ENCODE assay signal across 1 cellular context in the genomic region with DNA sequence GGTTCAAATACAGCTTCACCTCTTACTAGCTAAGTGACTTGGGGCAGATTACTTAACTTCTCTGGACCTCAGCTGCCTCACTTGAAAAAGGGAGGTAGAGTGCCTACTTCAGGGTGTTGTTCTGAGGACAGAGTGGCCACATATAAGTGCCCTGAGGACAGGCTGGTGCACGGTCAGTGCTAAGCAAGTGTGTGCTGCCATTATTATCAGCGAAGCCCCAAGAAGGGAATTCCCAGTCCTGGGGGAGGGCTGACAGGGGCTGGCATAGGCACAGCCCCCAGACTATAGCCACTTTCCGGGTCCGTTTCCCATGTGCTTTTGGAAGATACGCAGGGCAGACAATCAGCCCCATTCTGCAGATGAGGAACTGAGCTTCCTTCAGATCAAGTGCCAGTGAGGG.
TF ChIP-seq lines count a peak whose summit lies in the region.

No MANE protein-coding gene starts in this region.

TF ChIP-seq in GM12878, 131 proteins besides CTCF, POLR2A, EP300 and RAD21:
- no peak for TF ChIP-seq POLR2AphosphoS5 (IDR thresholded peaks at IDR 0.05; ENCODE audit: low read length)
- TF ChIP-seq, protein P1, sequence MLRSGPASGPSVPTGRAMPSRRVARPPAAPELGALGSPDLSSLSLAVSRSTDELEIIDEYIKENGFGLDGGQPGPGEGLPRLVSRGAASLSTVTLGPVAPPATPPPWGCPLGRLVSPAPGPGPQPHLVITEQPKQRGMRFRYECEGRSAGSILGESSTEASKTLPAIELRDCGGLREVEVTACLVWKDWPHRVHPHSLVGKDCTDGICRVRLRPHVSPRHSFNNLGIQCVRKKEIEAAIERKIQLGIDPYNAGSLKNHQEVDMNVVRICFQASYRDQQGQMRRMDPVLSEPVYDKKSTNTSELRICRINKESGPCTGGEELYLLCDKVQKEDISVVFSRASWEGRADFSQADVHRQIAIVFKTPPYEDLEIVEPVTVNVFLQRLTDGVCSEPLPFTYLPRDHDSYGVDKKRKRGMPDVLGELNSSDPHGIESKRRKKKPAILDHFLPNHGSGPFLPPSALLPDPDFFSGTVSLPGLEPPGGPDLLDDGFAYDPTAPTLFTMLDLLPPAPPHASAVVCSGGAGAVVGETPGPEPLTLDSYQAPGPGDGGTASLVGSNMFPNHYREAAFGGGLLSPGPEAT (IDR thresholded peaks at IDR 0.05; ENCODE audit: low read depth) = no peak
- no peak for TF ChIP-seq TARDBP (IDR thresholded peaks at IDR 0.05; ENCODE audit: borderline replicate concordance)
- TF ChIP-seq, protein P2, sequence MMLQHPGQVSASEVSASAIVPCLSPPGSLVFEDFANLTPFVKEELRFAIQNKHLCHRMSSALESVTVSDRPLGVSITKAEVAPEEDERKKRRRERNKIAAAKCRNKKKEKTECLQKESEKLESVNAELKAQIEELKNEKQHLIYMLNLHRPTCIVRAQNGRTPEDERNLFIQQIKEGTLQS (IDR thresholded peaks at IDR 0.05; ENCODE audit: borderline replicate concordance, extremely low read depth, low read depth, low read length) = no peak
- TF ChIP-seq, protein P3, sequence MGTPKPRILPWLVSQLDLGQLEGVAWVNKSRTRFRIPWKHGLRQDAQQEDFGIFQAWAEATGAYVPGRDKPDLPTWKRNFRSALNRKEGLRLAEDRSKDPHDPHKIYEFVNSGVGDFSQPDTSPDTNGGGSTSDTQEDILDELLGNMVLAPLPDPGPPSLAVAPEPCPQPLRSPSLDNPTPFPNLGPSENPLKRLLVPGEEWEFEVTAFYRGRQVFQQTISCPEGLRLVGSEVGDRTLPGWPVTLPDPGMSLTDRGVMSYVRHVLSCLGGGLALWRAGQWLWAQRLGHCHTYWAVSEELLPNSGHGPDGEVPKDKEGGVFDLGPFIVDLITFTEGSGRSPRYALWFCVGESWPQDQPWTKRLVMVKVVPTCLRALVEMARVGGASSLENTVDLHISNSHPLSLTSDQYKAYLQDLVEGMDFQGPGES (IDR thresholded peaks at IDR 0.05) = no peak
- TF ChIP-seq ZNF622 (IDR thresholded peaks at IDR 0.05) = no peak
- no peak for TF ChIP-seq POLR2AphosphoS2 (IDR thresholded peaks at IDR 0.05; ENCODE audit: low read depth, low read length)
- TF ChIP-seq RB1 (IDR thresholded peaks at IDR 0.05; ENCODE audit: borderline replicate concordance) = no peak
- no peak for TF ChIP-seq CBX3 (IDR thresholded peaks at IDR 0.05; ENCODE audit: borderline replicate concordance, low read depth)
- TF ChIP-seq NFYA (IDR thresholded peaks at IDR 0.05; ENCODE audit: borderline replicate concordance, low read depth, low read length) = no peak
- TF ChIP-seq SIN3A (IDR thresholded peaks at IDR 0.05; ENCODE audit: low read depth, low read length) = no peak
- no peak for TF ChIP-seq ZNF217 (IDR thresholded peaks at IDR 0.05)
- no peak for TF ChIP-seq BCL11A (IDR thresholded peaks at IDR 0.05; ENCODE audit: low read depth, low read length)
- TF ChIP-seq, protein P4, sequence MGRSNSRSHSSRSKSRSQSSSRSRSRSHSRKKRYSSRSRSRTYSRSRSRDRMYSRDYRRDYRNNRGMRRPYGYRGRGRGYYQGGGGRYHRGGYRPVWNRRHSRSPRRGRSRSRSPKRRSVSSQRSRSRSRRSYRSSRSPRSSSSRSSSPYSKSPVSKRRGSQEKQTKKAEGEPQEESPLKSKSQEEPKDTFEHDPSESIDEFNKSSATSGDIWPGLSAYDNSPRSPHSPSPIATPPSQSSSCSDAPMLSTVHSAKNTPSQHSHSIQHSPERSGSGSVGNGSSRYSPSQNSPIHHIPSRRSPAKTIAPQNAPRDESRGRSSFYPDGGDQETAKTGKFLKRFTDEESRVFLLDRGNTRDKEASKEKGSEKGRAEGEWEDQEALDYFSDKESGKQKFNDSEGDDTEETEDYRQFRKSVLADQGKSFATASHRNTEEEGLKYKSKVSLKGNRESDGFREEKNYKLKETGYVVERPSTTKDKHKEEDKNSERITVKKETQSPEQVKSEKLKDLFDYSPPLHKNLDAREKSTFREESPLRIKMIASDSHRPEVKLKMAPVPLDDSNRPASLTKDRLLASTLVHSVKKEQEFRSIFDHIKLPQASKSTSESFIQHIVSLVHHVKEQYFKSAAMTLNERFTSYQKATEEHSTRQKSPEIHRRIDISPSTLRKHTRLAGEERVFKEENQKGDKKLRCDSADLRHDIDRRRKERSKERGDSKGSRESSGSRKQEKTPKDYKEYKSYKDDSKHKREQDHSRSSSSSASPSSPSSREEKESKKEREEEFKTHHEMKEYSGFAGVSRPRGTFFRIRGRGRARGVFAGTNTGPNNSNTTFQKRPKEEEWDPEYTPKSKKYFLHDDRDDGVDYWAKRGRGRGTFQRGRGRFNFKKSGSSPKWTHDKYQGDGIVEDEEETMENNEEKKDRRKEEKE (IDR thresholded peaks at IDR 0.05) = no peak
- TF ChIP-seq, protein P5, sequence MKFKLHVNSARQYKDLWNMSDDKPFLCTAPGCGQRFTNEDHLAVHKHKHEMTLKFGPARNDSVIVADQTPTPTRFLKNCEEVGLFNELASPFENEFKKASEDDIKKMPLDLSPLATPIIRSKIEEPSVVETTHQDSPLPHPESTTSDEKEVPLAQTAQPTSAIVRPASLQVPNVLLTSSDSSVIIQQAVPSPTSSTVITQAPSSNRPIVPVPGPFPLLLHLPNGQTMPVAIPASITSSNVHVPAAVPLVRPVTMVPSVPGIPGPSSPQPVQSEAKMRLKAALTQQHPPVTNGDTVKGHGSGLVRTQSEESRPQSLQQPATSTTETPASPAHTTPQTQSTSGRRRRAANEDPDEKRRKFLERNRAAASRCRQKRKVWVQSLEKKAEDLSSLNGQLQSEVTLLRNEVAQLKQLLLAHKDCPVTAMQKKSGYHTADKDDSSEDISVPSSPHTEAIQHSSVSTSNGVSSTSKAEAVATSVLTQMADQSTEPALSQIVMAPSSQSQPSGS (IDR thresholded peaks at IDR 0.05; ENCODE audit: low read length) = no peak
- TF ChIP-seq CREB1 (IDR thresholded peaks at IDR 0.05; ENCODE audit: low read depth) = no peak
- no peak for TF ChIP-seq SREBF1 (IDR thresholded peaks at IDR 0.05; ENCODE audit: low read length)
- no peak for TF ChIP-seq MXI1 (IDR thresholded peaks at IDR 0.05; ENCODE audit: low read depth, low read length)
